In the genomic region with DNA sequence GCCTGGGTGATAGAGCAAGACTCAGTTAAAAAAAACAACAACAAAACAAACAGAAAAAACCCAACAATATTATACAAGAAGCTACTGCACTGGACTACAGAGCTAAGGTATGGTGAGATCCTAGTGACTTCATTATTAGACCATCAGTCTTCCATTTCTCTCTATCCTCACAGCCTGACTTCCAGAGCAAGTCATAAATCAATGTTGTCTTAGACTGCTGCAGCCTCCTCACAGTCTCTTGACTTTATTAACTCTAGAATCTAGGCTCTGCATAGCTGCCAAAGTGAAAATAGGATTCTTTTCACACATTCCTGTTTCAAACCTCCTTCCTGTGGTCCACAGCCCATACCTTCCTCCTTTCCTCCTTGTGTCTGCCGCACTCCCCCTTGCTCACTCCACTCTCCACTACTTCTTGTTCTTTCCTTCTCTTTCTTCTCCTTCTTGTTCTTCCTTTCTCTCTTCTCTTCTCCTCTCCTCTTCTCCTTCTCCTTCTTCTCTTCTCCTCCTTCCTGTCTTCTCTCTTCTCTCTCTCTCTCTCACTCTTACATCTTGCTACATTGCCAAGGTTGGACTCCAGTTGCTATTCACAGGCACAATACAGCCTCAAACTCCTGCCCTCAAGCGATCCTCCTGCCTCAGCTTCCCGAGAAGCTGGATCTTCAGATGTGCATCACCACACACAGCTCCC, we compare ENCODE assay signal across 28 cellular contexts. TPM values are rescaled to one million over a fixed set of nuclear protein-coding genes. Genes with fewer than 3 reads are reported as not detected.
A peak's percentile ranks its signal among the peaks of the same experiment; 100 is the strongest.
DNase-seq lines count a peak whose midpoint lies in the region; ATAC-seq and TF ChIP-seq lines count a peak whose summit lies in the region.
"Had no signal": no experiment of that assay in that cellular context is flagged by ENCODE, and none has a peak within 500 bp of the region (broad histone marks: within the 10 kb centered on the region; RNA-seq: fewer than 3 reads in every experiment).

No MANE protein-coding gene starts in this region.

- H3K27ac Mint-ChIP-seq in activated T-cell treated with anti-CD3 and anti-CD28 coated beads, Interleukin-2, amount 50 U/mL, for 72 hours, result peak overlapping the region; percentile 69
- peak overlapping the region; percentile 61 for H3K27ac Mint-ChIP-seq in CD8-positive, alpha-beta T cell
- H3K27ac Mint-ChIP-seq in activated CD8-positive, alpha-beta T cell treated with anti-CD3 and anti-CD28 coated beads, Interleukin-2, amount 10 ng/mL, durations not matched to agents 7 days and 5 days, result peak overlapping the region; percentile 22
- H3K27ac Mint-ChIP-seq in neural crest cell (ENCODE audit: unreplicated experiment), result peak overlapping the region; percentile 38
- H3K27ac Mint-ChIP-seq: activated CD4-positive, alpha-beta T cell treated with anti-CD3 and anti-CD28 coated beads, Interleukin-2, amount 10 ng/mL, durations not matched to agents 7 days and 5 days; neural progenitor cell had no signal

- H3K27me3 Mint-ChIP-seq in activated T-cell treated with anti-CD3 and anti-CD28 coated beads, Interleukin-2, amount 50 U/mL, for 72 hours (ENCODE audit: low read depth), result no peaks in the 10 kb centered on the region
- no peaks in the 10 kb centered on the region for H3K27me3 Mint-ChIP-seq in CD8-positive, alpha-beta T cell (ENCODE audit: low read depth)
- H3K27me3 Mint-ChIP-seq in activated CD8-positive, alpha-beta T cell treated with anti-CD3 and anti-CD28 coated beads, Interleukin-2, amount 10 ng/mL, durations not matched to agents 7 days and 5 days (ENCODE audit: low read depth), result no peaks in the 10 kb centered on the region
- no peaks in the 10 kb centered on the region for H3K27me3 Mint-ChIP-seq in neural crest cell (ENCODE audit: low read depth)
- H3K27me3 Mint-ChIP-seq: activated CD4-positive, alpha-beta T cell treated with anti-CD3 and anti-CD28 coated beads, Interleukin-2, amount 10 ng/mL, durations not matched to agents 7 days and 5 days had no signal

- no peak overlapping the region for H3K27ac ChIP-seq in CD8-positive, alpha-beta T cell (ENCODE audit: low read depth, low read length)
- H3K27ac ChIP-seq: neural progenitor cell, right atrium auricular region, RWPE1, upper lobe of right lung had no signal

- peaks cover 71% of the 10 kb centered on the region for H3K4me1 Mint-ChIP-seq in activated T-cell treated with anti-CD3 and anti-CD28 coated beads, Interleukin-2, amount 50 U/mL, for 72 hours (ENCODE audit: low read depth)
- H3K4me1 Mint-ChIP-seq in CD8-positive, alpha-beta T cell (ENCODE audit: low read depth), result peaks cover 37% of the 10 kb centered on the region
- H3K4me1 Mint-ChIP-seq in activated CD8-positive, alpha-beta T cell treated with anti-CD3 and anti-CD28 coated beads, Interleukin-2, amount 10 ng/mL, durations not matched to agents 7 days and 5 days (ENCODE audit: low read depth), result peaks cover 45% of the 10 kb centered on the region
- no peaks in the 10 kb centered on the region for H3K4me1 Mint-ChIP-seq in neural crest cell

- no peak for ATAC-seq in activated T-cell treated with anti-CD3 and anti-CD28 coated beads, Interleukin-2, amount 50 U/mL, for 72 hours (replicated peaks in 1 of 2)
- no peak for ATAC-seq in CD8-positive, alpha-beta T cell
- no peak for ATAC-seq in activated CD8-positive, alpha-beta T cell treated with anti-CD3 and anti-CD28 coated beads, Interleukin-2, amount 10 ng/mL, durations not matched to agents 7 days and 5 days
- ATAC-seq: esophagus mucosa, upper lobe of right lung had no signal

- H3K4me1 ChIP-seq in CD8-positive, alpha-beta T cell (ENCODE audit: insufficient read depth, low read length), result no peaks in the 10 kb centered on the region
- H3K4me1 ChIP-seq: upper lobe of right lung had no signal

- H3K4me3 ChIP-seq in CD8-positive, alpha-beta T cell (ENCODE audit: low read depth, low read length), result no peak overlapping the region
- H3K4me3 ChIP-seq: MG63, neural progenitor cell, right atrium auricular region, smooth muscle cell, upper lobe of right lung had no signal

- CTCF ChIA-PET in CD8-positive, alpha-beta T cell (lab: Charles Lee), result no interaction called here
- CTCF ChIA-PET in activated CD8-positive, alpha-beta T cell treated with anti-CD3 and anti-CD28 coated beads, Interleukin-2, amount 10 ng/mL, durations not matched to agents 7 days and 5 days (lab: Charles Lee), result interaction anchor here (1.0 to 1.4 kb wide), 2 partner anchors 30 to 73 kb away, joined by 3 to 6 read pairs; no protein-coding TSS in a partner anchor

- POLR2A ChIA-PET in CD8-positive, alpha-beta T cell (lab: Charles Lee), result no interaction called here
- POLR2A ChIA-PET in activated CD8-positive, alpha-beta T cell treated with anti-CD3 and anti-CD28 coated beads, Interleukin-2, amount 10 ng/mL, durations not matched to agents 7 days and 5 days (lab: Charles Lee), result interaction anchor here (0.6 kb wide), 1 partner anchor 1451 kb away, joined by 3 read pairs; no protein-coding TSS in a partner anchor

- DNase-seq in activated T-cell treated with anti-CD3 and anti-CD28 coated beads, Interleukin-2, amount 50 U/mL, for 72 hours, result no peak
- no peak for DNase-seq in activated T-cell treated with anti-CD3 and anti-CD28 coated beads for 4 hours
- DNase-seq in CD8-positive, alpha-beta T cell, result no peak
- DNase-seq in activated CD8-positive, alpha-beta T cell treated with anti-CD3 and anti-CD28 coated beads, Interleukin-2, amount 10 ng/mL, durations not matched to agents 7 days and 5 days, result no peak
- DNase-seq in neural crest cell (ENCODE audit: low read depth, low spot score), result no peak
- no peak for DNase-seq in SW480 (ENCODE audit: low spot score)
- no peak for DNase-seq in NCI-H446 treated with DMSO at 0.1 percent for 48 hours (lab: John Stamatoyannopoulos, UW)
- DNase-seq in NCI-H187 treated with DMSO at 0.1 percent for 48 hours (lab: John Stamatoyannopoulos, UW), result no peak
- DNase-seq: activated CD4-positive, alpha-beta T cell treated with anti-CD3 and anti-CD28 coated beads, Interleukin-2, amount 10 ng/mL, durations not matched to agents 7 days and 5 days; aorta; C1 segment of cervical spinal cord; cortex of kidney; foreskin fibroblast; KG1; mammary epithelial cell; MG63; NCI-H1105 treated with DMSO at 0.1 percent for 48 hours; NCI-H2029 treated with DMSO at 0.1 percent for 48 hours; NCI-H226; NCI-H774; stimulated activated CD4-positive, alpha-beta T cell treated with anti-CD3 and anti-CD28 coated beads, Interleukin-1b, Interleukin-23, amount 100 ng/mL, for 48 hours; upper lobe of right lung had no signal

- no peaks in the 10 kb centered on the region for H3K9me3 ChIP-seq in CD8-positive, alpha-beta T cell (ENCODE audit: low read length)
- H3K9me3 ChIP-seq: MG63, right atrium auricular region, upper lobe of right lung had no signal

- H3K36me3 ChIP-seq in CD8-positive, alpha-beta T cell (ENCODE audit: insufficient read depth, low read length), result no peaks in the 10 kb centered on the region
- H3K36me3 ChIP-seq: MG63, neural progenitor cell had no signal

- intact Hi-C loops in CD8-positive, alpha-beta T cell (cut with DNase I, micrococcal nuclease), result no loop called here

- peaks cover 7 to 19% of the 10 kb centered on the region in 2 donors for H3K36me3 Mint-ChIP-seq in activated T-cell treated with anti-CD3 and anti-CD28 coated beads, Interleukin-2, amount 50 U/mL, for 72 hours (ENCODE audit: insufficient read depth in 2 of 2)
- peaks cover 51% of the 10 kb centered on the region for H3K36me3 Mint-ChIP-seq in CD8-positive, alpha-beta T cell
- peaks cover 52% of the 10 kb centered on the region for H3K36me3 Mint-ChIP-seq in activated CD8-positive, alpha-beta T cell treated with anti-CD3 and anti-CD28 coated beads, Interleukin-2, amount 10 ng/mL, durations not matched to agents 7 days and 5 days (ENCODE audit: low read depth)
- peaks cover 2% of the 10 kb centered on the region for H3K36me3 Mint-ChIP-seq in neural crest cell (ENCODE audit: low read depth)

- no peaks in the 10 kb centered on the region for H3K27me3 ChIP-seq in CD8-positive, alpha-beta T cell (ENCODE audit: insufficient read depth, low read length)
- H3K27me3 ChIP-seq: MG63, neural progenitor cell, right atrium auricular region, upper lobe of right lung had no signal

- H3K4me3 Mint-ChIP-seq in activated T-cell treated with anti-CD3 and anti-CD28 coated beads, Interleukin-2, amount 50 U/mL, for 72 hours, result peak overlapping the region; percentile 1 to 16
- H3K4me3 Mint-ChIP-seq in CD8-positive, alpha-beta T cell, result no peak overlapping the region
- H3K4me3 Mint-ChIP-seq in activated CD8-positive, alpha-beta T cell treated with anti-CD3 and anti-CD28 coated beads, Interleukin-2, amount 10 ng/mL, durations not matched to agents 7 days and 5 days, result no peak overlapping the region
- H3K4me3 Mint-ChIP-seq in neural crest cell, result no peak overlapping the region
- H3K4me3 Mint-ChIP-seq: activated CD4-positive, alpha-beta T cell treated with anti-CD3 and anti-CD28 coated beads, Interleukin-2, amount 10 ng/mL, durations not matched to agents 7 days and 5 days; neural progenitor cell had no signal

- no peak for TF ChIP-seq CTCF in CD8-positive, alpha-beta T cell (IDR thresholded peaks at IDR 0.05)
- no peak for TF ChIP-seq CTCF in neural crest cell (conservative IDR thresholded peaks at IDR 0.05)

- H3K9me3 Mint-ChIP-seq in activated T-cell treated with anti-CD3 and anti-CD28 coated beads, Interleukin-2, amount 50 U/mL, for 72 hours, result no peaks in the 10 kb centered on the region
- no peaks in the 10 kb centered on the region for H3K9me3 Mint-ChIP-seq in CD8-positive, alpha-beta T cell
- no peaks in the 10 kb centered on the region for H3K9me3 Mint-ChIP-seq in activated CD8-positive, alpha-beta T cell treated with anti-CD3 and anti-CD28 coated beads, Interleukin-2, amount 10 ng/mL, durations not matched to agents 7 days and 5 days (ENCODE audit: insufficient read depth)
- no peaks in the 10 kb centered on the region for H3K9me3 Mint-ChIP-seq in neural crest cell
- H3K9me3 Mint-ChIP-seq: neural progenitor cell had no signal

RNA-seq across cellular contexts. Expression of a gene that starts 49.4 kb away (rescaled TPM):
- total RNA-seq in activated T-cell treated with anti-CD3 and anti-CD28 coated beads, Interleukin-2, amount 50 U/mL, for 72 hours, result 100 to 1,000 TPM in 1 of 2 donors, 10 to 100 TPM in 1; 56.3 to 112 TPM
- total RNA-seq in CD8-positive, alpha-beta T cell, result 1 to 10 TPM; 7.5 to 8.7 TPM
- total RNA-seq in activated CD8-positive, alpha-beta T cell treated with anti-CD3 and anti-CD28 coated beads, Interleukin-2, amount 10 ng/mL, durations not matched to agents 7 days and 5 days, result 1 to 10 TPM; 2.9 TPM
- not detected in 2 replicates for total RNA-seq in neural crest cell
- total RNA-seq: cardiac septum, mammary epithelial cell, smooth muscle cell had no signal

Comparison
In these comparisons a context has a peak if more than half of its experiments do, and no peak if none do; other contexts are left out.
1. H3K4me3 Mint-ChIP-seq: peak in activated T-cell treated with anti-CD3 and anti-CD28 coated beads, Interleukin-2, amount 50 U/mL, for 72 hours (2 of 2); none in CD8-positive, alpha-beta T cell (single experiment), activated CD8-positive, alpha-beta T cell treated with anti-CD3 and anti-CD28 coated beads, Interleukin-2, amount 10 ng/mL, durations not matched to agents 7 days and 5 days (single experiment) and neural crest cell (single experiment).
2. RNA of a gene that starts 49.4 kb away (total RNA-seq): 56.3 to 112 TPM in activated T-cell treated with anti-CD3 and anti-CD28 coated beads, Interleukin-2, amount 50 U/mL, for 72 hours; 7.5 to 8.7 TPM in CD8-positive, alpha-beta T cell, 2.9 TPM in activated CD8-positive, alpha-beta T cell treated with anti-CD3 and anti-CD28 coated beads, Interleukin-2, amount 10 ng/mL, durations not matched to agents 7 days and 5 days and not detected in neural crest cell; every median in the first group is over 4 times any median in the second.
3. Peak in every context shown above with its lines, with median percentiles within 50 percentile points of each other: H3K27ac Mint-ChIP-seq.